Comparison of ENCODE assay signal across 7 cellular contexts in the genomic region with DNA sequence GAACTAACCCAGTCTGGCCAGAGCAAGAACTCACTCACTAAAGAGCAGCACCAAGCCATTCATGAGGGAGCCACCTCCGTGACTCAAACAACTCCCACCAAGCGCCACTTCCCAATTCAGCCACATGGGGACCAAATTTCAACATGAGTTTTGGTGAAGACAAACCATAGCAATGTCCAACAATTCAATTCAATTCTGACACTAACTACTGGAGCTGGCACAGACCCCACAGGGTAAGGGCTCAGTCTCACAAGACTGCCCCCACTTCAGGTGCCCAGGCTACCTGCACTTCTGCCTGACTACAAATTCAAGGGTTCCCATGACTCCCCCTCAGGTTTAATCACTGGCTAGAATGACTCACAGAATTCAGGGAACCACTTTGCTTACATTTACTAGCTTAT. TPM values are rescaled to one million over a fixed set of nuclear protein-coding genes. Genes with fewer than 3 reads are reported as not detected.
DNase-seq lines count a peak whose midpoint lies in the region; ATAC-seq and TF ChIP-seq lines count a peak whose summit lies in the region.

No MANE protein-coding gene starts in this region.

- H3K36me3 ChIP-seq in GM23248 (ENCODE audit: low read depth), result no peaks in the 10 kb centered on the region
- no peaks in the 10 kb centered on the region for H3K36me3 ChIP-seq in mammary epithelial cell (ENCODE audit: insufficient read depth, low read length)
- no peaks in the 10 kb centered on the region for H3K36me3 ChIP-seq in osteoblast (ENCODE audit: insufficient read depth, low read length)

- no peaks in the 10 kb centered on the region for H3K9me3 ChIP-seq in GM23248 (ENCODE audit: low read depth)
- H3K9me3 ChIP-seq in mammary epithelial cell (replicated peaks; ENCODE audit: insufficient read depth, low read length), result no peaks in the 10 kb centered on the region
- no peaks in the 10 kb centered on the region for H3K9me3 ChIP-seq in osteoblast (ENCODE audit: low read depth, low read length)

- H3K4me2 ChIP-seq in GM23248 (ENCODE audit: unreplicated experiment) (no peak overlapping the region), mammary epithelial cell (ENCODE audit: insufficient read depth, low read depth, low read length) (no peak overlapping the region), osteoblast (ENCODE audit: insufficient read depth, low read length) (no peak overlapping the region)

- no TSS peak for BruUV-seq in mammary epithelial cell (replicated peaks; lab: Mats Ljungman, UMichigan)

- H3K79me2 ChIP-seq in GM23248 (ENCODE audit: insufficient read depth) (no peaks in the 10 kb centered on the region), mammary epithelial cell (ENCODE audit: insufficient read depth, low read length) (no peaks in the 10 kb centered on the region), osteoblast (ENCODE audit: insufficient read depth, low read length) (no peaks in the 10 kb centered on the region)

- CTCF ChIA-PET in mammary epithelial cell (lab: Charles Lee; ENCODE audit: low non-redundant PET), result no interaction called here

- no peaks in the 10 kb centered on the region for H3K9me2 ChIP-seq in GM23248 (ENCODE audit: insufficient read depth)

- H3K4me1 ChIP-seq in GM23248 (ENCODE audit: insufficient read depth) (peaks cover 24% of the 10 kb centered on the region), mammary epithelial cell (ENCODE audit: insufficient read depth, low read length) (peaks cover 13% of the 10 kb centered on the region), osteoblast (ENCODE audit: insufficient read depth, low read length) (peaks cover 24% of the 10 kb centered on the region)

- H3K9ac ChIP-seq in GM23248 (no peak overlapping the region), mammary epithelial cell (ENCODE audit: insufficient read depth, low read length) (no peak overlapping the region)

- no peak overlapping the region for H2AFZ ChIP-seq in GM23248
- no peak overlapping the region for H2AFZ ChIP-seq in mammary epithelial cell (ENCODE audit: low read depth, low read length)
- no peak overlapping the region for H2AFZ ChIP-seq in osteoblast (ENCODE audit: low read length)

- dilution Hi-C loops in mammary epithelial cell (cut with HindIII; ENCODE audit: low sequenced_read_pairs), result no loop called here

- no peak for ATAC-seq in GM21367 (IDR thresholded peaks at IDR 0.05; ENCODE audit: unreplicated experiment)
- ATAC-seq in GM18870 (IDR thresholded peaks at IDR 0.05; ENCODE audit: unreplicated experiment), result no peak

- intact Hi-C loops in mammary epithelial cell (cut with micrococcal nuclease), result no loop called here

- in situ Hi-C loops in GM23248 (cut with MboI) (no loop called here), mammary epithelial cell (cut with MboI; ENCODE audit: low sequenced_read_pairs in 2 of 2) (no loop called here)

- no peaks in the 10 kb centered on the region for H3K27me3 ChIP-seq in GM23248 (replicated peaks; ENCODE audit: insufficient read depth)
- no peaks in the 10 kb centered on the region for H3K27me3 ChIP-seq in mammary epithelial cell (ENCODE audit: insufficient read depth, low read length)
- no peaks in the 10 kb centered on the region for H3K27me3 ChIP-seq in osteoblast (ENCODE audit: insufficient read depth, low read length)

- DNase-seq in GM23248 (peak; percentile 46), RPMI8226 (peak; percentile 41), mammary epithelial cell (peak; percentile 26), osteoblast (ENCODE audit: insufficient read length, low spot score, missing footprints) (peak; percentile 11), DMS153 (lab: John Stamatoyannopoulos, UW) (no peak)

- no peak overlapping the region for H3K4me3 ChIP-seq in GM23248
- no peak overlapping the region for H3K4me3 ChIP-seq in mammary epithelial cell (replicated peaks in 1 of 3; ENCODE audit: insufficient read depth in 1 of 3, low read depth in 2 of 3, low read length in 3 of 3)
- H3K4me3 ChIP-seq in osteoblast (ENCODE audit: insufficient read depth, low read length), result no peak overlapping the region

- TF ChIP-seq CTCF in mammary epithelial cell (conservative IDR thresholded peaks at IDR 0.05 in 1 of 2, IDR thresholded peaks at IDR 0.05 in 1 of 2; ENCODE audit: extremely low read depth in 1 of 2, insufficient read depth in 1 of 2, low read depth in 1 of 2, low read length in 2 of 2) (peak; percentile 22 to 23), osteoblast (IDR thresholded peaks at IDR 0.05; ENCODE audit: extremely low read depth, low read depth, low read length) (peak; percentile 57)

- H4K20me1 ChIP-seq in GM23248 (ENCODE audit: insufficient read depth), result no peaks in the 10 kb centered on the region
- no peaks in the 10 kb centered on the region for H4K20me1 ChIP-seq in mammary epithelial cell (ENCODE audit: insufficient read depth, low read length)
- no peaks in the 10 kb centered on the region for H4K20me1 ChIP-seq in osteoblast (ENCODE audit: insufficient read depth, low read length)

- no peak overlapping the region for H3K27ac ChIP-seq in GM23248
- H3K27ac ChIP-seq in mammary epithelial cell (ENCODE audit: insufficient read depth, low read depth, low read length), result no peak overlapping the region
- H3K27ac ChIP-seq in osteoblast (ENCODE audit: low read depth, low read length), result no peak overlapping the region

- WGBS in GM23248 (ENCODE audit: low coverage in 1 of 2, low lambda C conversion rate in 2 of 2, missing lambda C conversion rate in 2 of 2), 2 experiments, result 96 to 100% methylated on average over 2 of the region's 2 CpGs
- WGBS in mammary epithelial cell (ENCODE audit: low coverage, missing lambda C conversion rate), result 97% methylated on average over 2 of the region's 2 CpGs

- peaks cover 17% of the 10 kb centered on the region for H3F3A ChIP-seq in GM23248 (ENCODE audit: insufficient read depth)

RNA-seq across cellular contexts. Expression of gene RAP1A, which starts 48.8 kb away (rescaled TPM):
- total RNA-seq in GM23248 (2014; rRNA removed; shearing (Covaris generic)), result 29.5 and 37.6 TPM in 2 replicates
- polyA plus RNA-seq in GM23248 (2016; fragmentation: Nextera tagmentation; extraction: Ambion mirVana) (40.0 and 43.1 TPM in 2 replicates), mammary epithelial cell (28.1 TPM)
- total RNA-seq in mammary epithelial cell (10 to 100 TPM; 20.8 to 58.8 TPM), osteoblast (17.0 and 19.7 TPM in 2 replicates)
- polyA minus RNA-seq in mammary epithelial cell, result 47.9 TPM
